Comparison of ENCODE assay signal across 27 cellular contexts in the genomic region with DNA sequence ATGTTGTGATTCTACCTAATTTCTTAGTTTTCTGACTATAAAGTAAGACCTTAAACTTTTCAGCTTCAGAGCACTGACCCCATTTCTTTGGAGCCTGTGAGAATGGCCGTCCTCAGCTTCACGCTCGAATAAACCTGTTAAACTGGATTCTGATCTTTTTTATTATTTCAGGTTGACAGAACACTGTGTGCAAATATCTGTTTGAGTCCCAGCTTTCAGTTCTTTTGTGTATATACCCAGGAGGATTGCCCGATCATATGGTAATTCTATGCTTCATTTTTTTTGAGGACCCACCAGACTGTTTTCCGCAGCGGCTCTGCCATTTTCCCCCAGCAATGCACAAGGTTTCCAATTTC. TPM values are rescaled to one million over a fixed set of nuclear protein-coding genes. Genes with fewer than 3 reads are reported as not detected.
DNase-seq lines count a peak whose midpoint lies in the region; ATAC-seq, FAIRE-seq and TF ChIP-seq lines count a peak whose summit lies in the region.
"Had no signal": no experiment of that assay in that cellular context is flagged by ENCODE, and none has a peak within 500 bp of the region (broad histone marks: within the 10 kb centered on the region; RNA-seq: fewer than 3 reads in every experiment).

No MANE protein-coding gene starts in this region.

- no peak overlapping the region for H3K4me3 Mint-ChIP-seq in stimulated activated memory B cell treated with anti-CD40 and anti-IgM and Interleukin-4, amounts not matched to agents 10 μg/mL and 1 μg/mL and 100 μg/mL, for 72 hours
- H3K4me3 Mint-ChIP-seq: activated CD4-positive, alpha-beta T cell treated with anti-CD3 and anti-CD28 coated beads, Interleukin-2, amount 10 ng/mL, durations not matched to agents 24 days and 14 days; activated naive CD8-positive, alpha-beta T cell; central memory CD8-positive, alpha-beta T cell; mesothelial cell of epicardium; T-helper 1 cell treated with Interleukin-12 subunit alpha and Interleukin-12 subunit beta and Interleukin-4 antibody, amounts not matched to agents 30 μg/mL and 1 μg/mL, for 36 hours had no signal

- H3K27me3 Mint-ChIP-seq in stimulated activated memory B cell treated with anti-CD40 and anti-IgM and Interleukin-4, amounts not matched to agents 10 μg/mL and 1 μg/mL and 100 μg/mL, for 72 hours: peaks cover 55% of the 10 kb centered on the region

- H3K9me3 Mint-ChIP-seq in stimulated activated memory B cell treated with anti-CD40 and anti-IgM and Interleukin-4, amounts not matched to agents 10 μg/mL and 1 μg/mL and 100 μg/mL, for 72 hours: peaks cover 5% of the 10 kb centered on the region
- H3K9me3 Mint-ChIP-seq: central memory CD8-positive, alpha-beta T cell had no signal

- POLR2A ChIA-PET in OCI-LY7 (lab: Charles Lee): interaction anchor here (0.5 kb wide), 2 partner anchors 35 to 317 kb away, joined by 3 to 5 read pairs; no protein-coding TSS in a partner anchor

- H3K4me3 ChIP-seq in suprapubic skin: no peak overlapping the region
- no peak overlapping the region for H3K4me3 ChIP-seq in OCI-LY7 (ENCODE audit: low read depth, low read length, poor library complexity, severe bottlenecking)
- H3K4me3 ChIP-seq: ascending aorta, heart left ventricle, left lung, SJCRH30 had no signal

- H3K4me1 Mint-ChIP-seq in stimulated activated memory B cell treated with anti-CD40 and anti-IgM and Interleukin-4, amounts not matched to agents 10 μg/mL and 1 μg/mL and 100 μg/mL, for 72 hours: peaks cover 10% of the 10 kb centered on the region
- H3K4me1 Mint-ChIP-seq: central memory CD8-positive, alpha-beta T cell had no signal

- CTCF ChIA-PET in OCI-LY7 (lab: Charles Lee; ENCODE audit: unreplicated experiment): no interaction called here

- no TSS peak for BruUV-seq in OCI-LY7 (replicated peaks; lab: Mats Ljungman, UMichigan)

- H3K4me1 ChIP-seq in suprapubic skin (no peaks in the 10 kb centered on the region), OCI-LY7 (ENCODE audit: insufficient read depth, low read length, poor library complexity, severe bottlenecking) (no peaks in the 10 kb centered on the region)
- H3K4me1 ChIP-seq: ascending aorta, SJCRH30 had no signal

- no peak for ATAC-seq in stimulated activated memory B cell treated with anti-CD40 and anti-IgM and Interleukin-4, amounts not matched to agents 10 μg/mL and 1 μg/mL and 100 μg/mL, for 72 hours
- ATAC-seq: heart left ventricle, left lung had no signal

- peaks cover 33% of the 10 kb centered on the region for H3K27me3 ChIP-seq in suprapubic skin
- H3K27me3 ChIP-seq: ascending aorta, left lung had no signal

- no peaks in the 10 kb centered on the region for H4K20me1 ChIP-seq in OCI-LY7 (ENCODE audit: insufficient read depth, low read length)

- FAIRE-seq in GM12891 (lab: Jason Lieb, UNC): no peak
- FAIRE-seq: GM12892, GM19239, HTR-8/SVneo had no signal

- peaks cover 6% of the 10 kb centered on the region for H3K36me3 Mint-ChIP-seq in stimulated activated memory B cell treated with anti-CD40 and anti-IgM and Interleukin-4, amounts not matched to agents 10 μg/mL and 1 μg/mL and 100 μg/mL, for 72 hours
- H3K36me3 Mint-ChIP-seq: mesothelial cell of epicardium had no signal

- intact Hi-C loops in OCI-LY7 (cut with micrococcal nuclease; ENCODE audit: unreplicated experiment): no loop called here

- no peaks in the 10 kb centered on the region for H3K79me2 ChIP-seq in OCI-LY7 (ENCODE audit: insufficient read depth, low read depth, low read length)

- no peak for TF ChIP-seq POLR2A in suprapubic skin (IDR thresholded peaks at IDR 0.05)
- TF ChIP-seq POLR2A in GM12891 (IDR thresholded peaks at IDR 0.05; ENCODE audit: low read depth, low read length): no peak

- H3K36me3 ChIP-seq in suprapubic skin (no peaks in the 10 kb centered on the region), OCI-LY7 (ENCODE audit: insufficient read depth, low read length) (no peaks in the 10 kb centered on the region)
- H3K36me3 ChIP-seq: ascending aorta, heart left ventricle, left lung, SJCRH30 had no signal

- no peak for TF ChIP-seq CTCF in VCaP (conservative IDR thresholded peaks at IDR 0.05)
- TF ChIP-seq CTCF in suprapubic skin (IDR thresholded peaks at IDR 0.05): no peak
- TF ChIP-seq CTCF in OCI-LY7 (conservative IDR thresholded peaks at IDR 0.05; ENCODE audit: low read length): no peak

- 56% methylated on average over 6 of the region's 6 CpGs for WGBS in suprapubic skin

- peak overlapping the region; percentile 99 for H3K27ac ChIP-seq in VCaP
- no peak overlapping the region for H3K27ac ChIP-seq in suprapubic skin
- no peak overlapping the region for H3K27ac ChIP-seq in OCI-LY7 (ENCODE audit: low read depth, low read length, poor library complexity, severe bottlenecking)
- H3K27ac ChIP-seq: ascending aorta, SJCRH30 had no signal

- TF ChIP-seq EP300 in suprapubic skin (IDR thresholded peaks at IDR 0.05): no peak

- H3K9me2 ChIP-seq in OCI-LY7 (ENCODE audit: insufficient read depth, low read length): no peaks in the 10 kb centered on the region

- H2AFZ ChIP-seq in OCI-LY7 (ENCODE audit: low read length): no peak overlapping the region

- DNase-seq in NCI-H1436 (lab: John Stamatoyannopoulos, UW) (peak; percentile 39), NCI-H1436 treated with DMSO at 0.1 percent for 48 hours (lab: John Stamatoyannopoulos, UW) (no peak), NCI-H146 treated with DMSO at 0.1 percent for 48 hours (lab: John Stamatoyannopoulos, UW; ENCODE audit: unreplicated experiment) (peak; percentile 43), suprapubic skin (ENCODE audit: low spot score in 2 of 2) (no peak), OCI-LY7 (ENCODE audit: low spot score) (no peak), GM12891 (ENCODE audit: insufficient read length, low spot score) (no peak)
- DNase-seq: 8988T; activated CD4-positive, alpha-beta T cell treated with anti-CD3 and anti-CD28 coated beads, Interleukin-2, amount 10 ng/mL, durations not matched to agents 24 days and 14 days; DND-41; KG1; left lung; NCI-H2081 treated with DMSO at 0.1 percent for 48 hours; NCI-H82; posterior cingulate gyrus; SJCRH30 had no signal

- no peak overlapping the region for H3K4me2 ChIP-seq in OCI-LY7 (ENCODE audit: low read length)

- H3K9me3 ChIP-seq in suprapubic skin (no peaks in the 10 kb centered on the region), OCI-LY7 (ENCODE audit: low read length) (0 out of 2 replicates have a peak, but pooled peaks cover 7% of the 10 kb centered on the region)
- H3K9me3 ChIP-seq: ascending aorta, heart left ventricle, left lung, SJCRH30 had no signal

- peak overlapping the region; percentile 44 for H3K27ac Mint-ChIP-seq in stimulated activated memory B cell treated with anti-CD40 and anti-IgM and Interleukin-4, amounts not matched to agents 10 μg/mL and 1 μg/mL and 100 μg/mL, for 72 hours
- H3K27ac Mint-ChIP-seq: activated CD4-positive, alpha-beta T cell treated with anti-CD3 and anti-CD28 coated beads, Interleukin-2, amount 10 ng/mL, durations not matched to agents 24 days and 14 days; activated naive CD8-positive, alpha-beta T cell; mesothelial cell of epicardium; T-helper 1 cell treated with Interleukin-12 subunit alpha and Interleukin-12 subunit beta and Interleukin-4 antibody, amounts not matched to agents 30 μg/mL and 1 μg/mL, for 36 hours had no signal

TF ChIP-seq in GM12891, 5 proteins besides CTCF, POLR2A, EP300 and RAD21:
- TF ChIP-seq TAF1 (IDR thresholded peaks at IDR 0.05; ENCODE audit: low read depth, low read length) (no peak), POU2F2 (IDR thresholded peaks at IDR 0.05; ENCODE audit: low read depth, low read length) (no peak), SPI1 (IDR thresholded peaks at IDR 0.05; ENCODE audit: low read depth, low read length) (no peak), POLR2AphosphoS5 (IDR thresholded peaks at IDR 0.05; ENCODE audit: low read depth, low read length) (no peak), PAX5 (IDR thresholded peaks at IDR 0.05; ENCODE audit: insufficient read depth, low read length, severe bottlenecking) (no peak)

RNA-seq across cellular contexts. Expression of a gene that starts 19.9 kb away (rescaled TPM):
- not detected for total RNA-seq in suprapubic skin
- total RNA-seq in OCI-LY7 (2014; rRNA removed; shearing (Covaris generic)): not detected in 2 replicates
- total RNA-seq in OCI-LY7 (2022): not detected in 2 replicates
- polyA plus RNA-seq in GM12891 (2012; ENCODE audit: low read depth, missing spikeins): not detected
- total RNA-seq: activated CD4-positive, alpha-beta T cell treated with anti-CD3 and anti-CD28 coated beads, Interleukin-2, amount 10 ng/mL, durations not matched to agents 24 days and 14 days; ascending aorta; heart left ventricle; mesothelial cell of epicardium; SJCRH30 had no signal
- polyA plus RNA-seq: neural cell had no signal

RNA-seq across cellular contexts. Expression of a gene that starts 26.4 kb away (rescaled TPM):
- 1 to 10 TPM in 3 of 4 donors, under 1 TPM in 1; 0.79 to 6.3 (median 4.0) TPM for total RNA-seq in suprapubic skin
- 0.33 and 2.3 TPM in 2 replicates for total RNA-seq in OCI-LY7 (2014; rRNA removed; shearing (Covaris generic))
- total RNA-seq in OCI-LY7 (2022): 3.6 and 5.1 TPM in 2 replicates
- 0.21 TPM for polyA plus RNA-seq in GM12891 (2012; ENCODE audit: low read depth, missing spikeins)
- total RNA-seq: activated CD4-positive, alpha-beta T cell treated with anti-CD3 and anti-CD28 coated beads, Interleukin-2, amount 10 ng/mL, durations not matched to agents 24 days and 14 days had no signal

RNA-seq across cellular contexts. Expression of a gene that starts 47.0 kb away (rescaled TPM):
- total RNA-seq in suprapubic skin (10 to 100 TPM; 22.4 to 30.9 (median 27.4) TPM), OCI-LY7 (2022) (121 and 133 TPM in 2 replicates)
- total RNA-seq in OCI-LY7 (2014; rRNA removed; shearing (Covaris generic)): 35.4 and 46.4 TPM in 2 replicates
- 46.5 TPM for polyA plus RNA-seq in GM12891 (2012; ENCODE audit: low read depth, missing spikeins)

RNA-seq across cellular contexts. Expression of a gene that starts 57.2 kb away (rescaled TPM):
- 10 to 100 TPM; 36.9 to 87.9 (median 56.4) TPM for total RNA-seq in suprapubic skin
- not detected in 2 replicates for total RNA-seq in OCI-LY7 (2014; rRNA removed; shearing (Covaris generic))
- not detected in 2 replicates for total RNA-seq in OCI-LY7 (2022)
- polyA plus RNA-seq in GM12891 (2012; ENCODE audit: low read depth, missing spikeins): 3.8 TPM
- total RNA-seq: SJCRH30 had no signal

Comparison
In these comparisons a context has a peak if more than half of its experiments do, and no peak if none do; other contexts are left out.
1. DNase-seq: peak in NCI-H1436 (single experiment) and NCI-H146 treated with DMSO at 0.1 percent for 48 hours (single experiment); none in NCI-H1436 treated with DMSO at 0.1 percent for 48 hours (single experiment), suprapubic skin (0 of 2), OCI-LY7 (single experiment) and GM12891 (single experiment).